In genomic region chr10:74150151-74151056, GRCh38 we compare ENCODE assay signal across 8 cellular contexts. TPM values are rescaled to one million over a fixed set of nuclear protein-coding genes. Genes with fewer than 3 reads are reported as not detected.
DNase-seq lines count a peak whose midpoint lies in the region; ATAC-seq and TF ChIP-seq lines count a peak whose summit lies in the region.

AP3M1 (minus strand) TSS chr10:74150828; CDS start chr10:74138379, 12,449 bp downstream.

- no peaks in the 10 kb centered on the region for H4K20me1 ChIP-seq in fibroblast of lung (ENCODE audit: control insufficient read depth, extremely low read depth, insufficient read depth, low read length)

- H3K4me3 ChIP-seq in BE2C (ENCODE audit: low read depth, low read length) (peak within 1 kb of the TSS; percentile 73), fibroblast of lung (replicated peaks in 1 of 4; ENCODE audit: control extremely low read depth in 1 of 4, insufficient read depth in 1 of 4, low read depth in 3 of 4, low read length in 4 of 4) (peak within 1 kb of the TSS; percentile 84 to 98 (median 90)), neuron (ENCODE audit: low read length) (peak within 1 kb of the TSS; percentile 78)

- H3K27me3 ChIP-seq in BE2C (no peaks in the 10 kb centered on the region), fibroblast of lung (ENCODE audit: control insufficient read depth, insufficient read depth, low read length) (no peaks in the 10 kb centered on the region), neuron (ENCODE audit: insufficient read depth, low read length) (no peaks in the 10 kb centered on the region)

- H3K4me2 ChIP-seq in fibroblast of lung (ENCODE audit: extremely low read depth, insufficient read depth, low read length), result peak within 1 kb of the TSS; percentile 93

- peak; percentile 53 for ATAC-seq in GM19035 (IDR thresholded peaks at IDR 0.05; ENCODE audit: unreplicated experiment)
- peak; percentile 38 for ATAC-seq in HG03280 (IDR thresholded peaks at IDR 0.05; ENCODE audit: unreplicated experiment)
- ATAC-seq in activated T-cell treated with anti-CD3 and anti-CD28 coated beads, Interleukin-2, amount 50 U/mL, for 72 hours (replicated peaks in 1 of 2), result peak; percentile 69 to 70

- peaks cover 38% of the 10 kb centered on the region for H3K79me2 ChIP-seq in fibroblast of lung (ENCODE audit: control insufficient read depth, insufficient read depth, low read length)

- H3K9me3 ChIP-seq in BE2C (no peaks in the 10 kb centered on the region), fibroblast of lung (ENCODE audit: control insufficient read depth, insufficient read depth, low read depth, low read length) (no peaks in the 10 kb centered on the region), neuron (ENCODE audit: low read length) (no peaks in the 10 kb centered on the region)

- peak within 1 kb of the TSS; percentile 84 for H3K9ac ChIP-seq in fibroblast of lung (ENCODE audit: insufficient read depth, low read length)

- H2AFZ ChIP-seq in fibroblast of lung (ENCODE audit: low read length), result peak within 1 kb of the TSS; percentile 100
- H2AFZ ChIP-seq in neuron (ENCODE audit: low read depth, low read length), result peak within 1 kb of the TSS; percentile 41

- H3K27me3 Mint-ChIP-seq in activated T-cell treated with anti-CD3 and anti-CD28 coated beads, Interleukin-2, amount 50 U/mL, for 72 hours (ENCODE audit: low read depth), result no peaks in the 10 kb centered on the region

- H3K27ac ChIP-seq in fibroblast of lung (ENCODE audit: insufficient read depth, low read length), result peak within 1 kb of the TSS; percentile 97

- peak; percentile 78 for DNase-seq in BE2C
- DNase-seq in OCI-M2 (lab: John Stamatoyannopoulos, UW; ENCODE audit: unreplicated experiment), result peak; percentile 79
- DNase-seq in activated T-cell treated with anti-CD3 and anti-CD28 coated beads, Interleukin-2, amount 50 U/mL, for 72 hours, result peak; percentile 81 to 88
- no peak for DNase-seq in fibroblast of lung (ENCODE audit: low read depth in 2 of 2)

- H3K9me3 Mint-ChIP-seq in activated T-cell treated with anti-CD3 and anti-CD28 coated beads, Interleukin-2, amount 50 U/mL, for 72 hours, result no peaks in the 10 kb centered on the region

- TF ChIP-seq CTCF in BE2C (IDR thresholded peaks at IDR 0.05; ENCODE audit: low read depth, low read length) (no peak), fibroblast of lung (conservative IDR thresholded peaks at IDR 0.05 in 1 of 2, IDR thresholded peaks at IDR 0.05 in 1 of 2; ENCODE audit: low read depth in 1 of 2, low read length in 2 of 2) (no peak), subcutaneous adipose tissue (IDR thresholded peaks at IDR 0.05; ENCODE audit: low read depth) (no peak)

- H3K4me3 Mint-ChIP-seq in activated T-cell treated with anti-CD3 and anti-CD28 coated beads, Interleukin-2, amount 50 U/mL, for 72 hours, result no peak within 1 kb of the TSS

- H3K27ac Mint-ChIP-seq in activated T-cell treated with anti-CD3 and anti-CD28 coated beads, Interleukin-2, amount 50 U/mL, for 72 hours, result no peak within 1 kb of the TSS

- H3K36me3 ChIP-seq in BE2C (peaks cover 12% of the 10 kb centered on the region), fibroblast of lung (ENCODE audit: control insufficient read depth, insufficient read depth, low read length) (no peaks in the 10 kb centered on the region), neuron (ENCODE audit: insufficient read depth, low read length) (peaks cover 15% of the 10 kb centered on the region)

- H3K36me3 Mint-ChIP-seq in activated T-cell treated with anti-CD3 and anti-CD28 coated beads, Interleukin-2, amount 50 U/mL, for 72 hours (ENCODE audit: insufficient read depth in 2 of 2), result peaks cover 4 to 11% of the 10 kb centered on the region in 2 donors

- H3K4me1 ChIP-seq in BE2C (peaks cover 3% of the 10 kb centered on the region), fibroblast of lung (ENCODE audit: control insufficient read depth, extremely low read depth, insufficient read depth, low read length) (peaks cover 3% of the 10 kb centered on the region), neuron (ENCODE audit: insufficient read depth, low read length) (peaks cover 24% of the 10 kb centered on the region)

- H3K4me1 Mint-ChIP-seq in activated T-cell treated with anti-CD3 and anti-CD28 coated beads, Interleukin-2, amount 50 U/mL, for 72 hours (ENCODE audit: low read depth), result peaks cover 52% of the 10 kb centered on the region

RNA-seq across cellular contexts. Expression of gene AP3M1, which starts in this region (rescaled TPM):
- polyA plus RNA-seq in BE2C (2012; ENCODE audit: insufficient read depth, insufficient read length, low read depth), result 34.9 TPM
- total RNA-seq in activated T-cell treated with anti-CD3 and anti-CD28 coated beads, Interleukin-2, amount 50 U/mL, for 72 hours, result 10 to 100 TPM; 49.2 to 50.4 TPM
- total RNA-seq in fibroblast of lung (21.8 and 28.4 TPM in 2 replicates), subcutaneous adipose tissue (10 to 100 TPM; 20.2 to 38.3 (median 24.6) TPM)
- polyA plus RNA-seq in fibroblast of lung, result 46.1 and 55.3 TPM in 2 replicates
- polyA plus RNA-seq in fibroblast of lung (2012), result 27.4 and 29.1 TPM in 2 replicates
- 15.3 and 15.7 TPM in 2 replicates for polyA minus RNA-seq in fibroblast of lung (ENCODE audit: low replicate concordance)

Comparison
In these comparisons a context has a peak if more than half of its experiments do, and no peak if none do; other contexts are left out.
1. DNase-seq: peak in BE2C (single experiment), OCI-M2 (single experiment) and activated T-cell treated with anti-CD3 and anti-CD28 coated beads, Interleukin-2, amount 50 U/mL, for 72 hours (2 of 2); none in fibroblast of lung (0 of 2).
2. Peak in every context shown above with its lines, with median percentiles within 50 percentile points of each other: H3K4me3 ChIP-seq and ATAC-seq.